12 cellular contexts compared by ENCODE assay signal in genomic region chr2:183089192-183089851, GRCh38. TPM values are rescaled to one million over a fixed set of nuclear protein-coding genes. Genes with fewer than 3 reads are reported as not detected.
DNase-seq lines count a peak whose midpoint lies in the region; ATAC-seq and TF ChIP-seq lines count a peak whose summit lies in the region.
"Had no signal": no experiment of that assay in that cellular context is flagged by ENCODE, and none has a peak within 500 bp of the region (broad histone marks: within the 10 kb centered on the region; RNA-seq: fewer than 3 reads in every experiment).

No MANE protein-coding gene starts in this region.

- ATAC-seq in GM18873 (IDR thresholded peaks at IDR 0.05; ENCODE audit: low FRiP score, unreplicated experiment) = peak; percentile 69
- ATAC-seq in GM21723 (IDR thresholded peaks at IDR 0.05; ENCODE audit: unreplicated experiment) = peak; percentile 71
- ATAC-seq in HG03378 (IDR thresholded peaks at IDR 0.05; ENCODE audit: unreplicated experiment) = peak; percentile 47

- no peak overlapping the region for H3K27ac Mint-ChIP-seq in glutamatergic neuron (ENCODE audit: unreplicated experiment)
- H3K27ac Mint-ChIP-seq: activated naive CD4-positive, alpha-beta T cell treated with anti-CD3 and anti-CD28 coated beads for 36 hours had no signal

- H3K9me3 Mint-ChIP-seq in glutamatergic neuron (ENCODE audit: unreplicated experiment) = no peaks in the 10 kb centered on the region
- H3K9me3 Mint-ChIP-seq: activated naive CD4-positive, alpha-beta T cell treated with anti-CD3 and anti-CD28 coated beads for 36 hours had no signal

- no peaks in the 10 kb centered on the region for H3K27me3 Mint-ChIP-seq in glutamatergic neuron (ENCODE audit: unreplicated experiment)

- H3K4me3 Mint-ChIP-seq in glutamatergic neuron (ENCODE audit: unreplicated experiment) = no peak overlapping the region
- H3K4me3 Mint-ChIP-seq: activated naive CD4-positive, alpha-beta T cell treated with anti-CD3 and anti-CD28 coated beads for 36 hours had no signal

- DNase-seq in glomerular visceral epithelial cell (ENCODE audit: extremely low spot score) (peak; percentile 14), glutamatergic neuron (no peak), NCI-H446 treated with DMSO at 0.1 percent for 48 hours (lab: John Stamatoyannopoulos, UW) (no peak)
- no peak for DNase-seq in activated CD8-positive, alpha-beta memory T cell treated with anti-CD3 and anti-CD28 coated beads, Interleukin-2, amount 50 U/mL, for 4 hours
- DNase-seq in activated CD4-positive, alpha-beta T cell treated with anti-CD3 and anti-CD28 coated beads for 4 hours = no peak
- DNase-seq: activated CD4-positive, CD25-positive, alpha-beta regulatory T cell treated with anti-CD3 and anti-CD28 coated beads, Interleukin-2, amount 50 U/mL, for 72 hours; activated naive CD4-positive, alpha-beta T cell treated with anti-CD3 and anti-CD28 coated beads for 36 hours; foreskin fibroblast; NCI-H1694 treated with DMSO at 0.1 percent for 48 hours had no signal

- H3K4me1 Mint-ChIP-seq in glutamatergic neuron (ENCODE audit: low read depth, unreplicated experiment) = no peaks in the 10 kb centered on the region

- no peaks in the 10 kb centered on the region for H3K36me3 Mint-ChIP-seq in glutamatergic neuron (ENCODE audit: unreplicated experiment)

- no peak for TF ChIP-seq CTCF in glutamatergic neuron (IDR thresholded peaks at IDR 0.05; ENCODE audit: partially characterized antibody, unreplicated experiment)

RNA-seq across cellular contexts. Expression of gene DUSP19, which starts 10.8 kb away (rescaled TPM):
- 1.6 TPM for total RNA-seq in glutamatergic neuron (ENCODE audit: unreplicated experiment)

RNA-seq across cellular contexts. Expression of gene NUP35, which starts 34.9 kb away (rescaled TPM):
- total RNA-seq in glutamatergic neuron (ENCODE audit: unreplicated experiment) = 8.6 TPM

RNA-seq across cellular contexts. Expression of gene NCKAP1, which starts 51.1 kb away (rescaled TPM):
- 116 TPM for total RNA-seq in glutamatergic neuron (ENCODE audit: unreplicated experiment)
